ENCODE assay signal across 25 cellular contexts in genomic region chr15:78200276-78200930, GRCh38. TPM values are rescaled to one million over a fixed set of nuclear protein-coding genes. Genes with fewer than 3 reads are reported as not detected.
"Had no signal": no experiment of that assay in that cellular context is flagged by ENCODE, and none has a peak within 500 bp of the region (broad histone marks: within the 10 kb centered on the region; RNA-seq: fewer than 3 reads in every experiment).

No MANE protein-coding gene starts in this region.

- H3K36me3 ChIP-seq: left ventricle myocardium inferior, ovary, prostate gland, suprapubic skin, transverse colon, vagina had no signal

- H3K27me3 ChIP-seq: dorsolateral prefrontal cortex, ovary, suprapubic skin, transverse colon, vagina had no signal

- DNase-seq: activated B cell treated with CpG ODN at 0.5 μM for 24 hours; activated CD4-positive, alpha-beta T cell treated with anti-CD3 and anti-CD28 coated beads, Interleukin-2, amount 50 U/mL, for 1 hour; aorta; caudate nucleus; dorsolateral prefrontal cortex; effector memory CD8-positive, alpha-beta T cell; foreskin melanocyte; kidney glomerular epithelial cell; left ventricle myocardium inferior; midbrain; natural killer cell; ovary; stimulated activated CD4-positive, alpha-beta T cell treated with anti-CD3 and anti-CD28 coated beads, Interleukin-4, amount 100 ng/mL, for 4 hours; stimulated activated naive CD8-positive, alpha-beta T cell treated with anti-CD3 and anti-CD28 coated beads, Interleukin-15, amount 100 ng/mL, for 72 hours; SW 1271; T-helper 17 cell; transverse colon had no signal

- H3K4me3 Mint-ChIP-seq: activated B cell treated with CpG ODN at 0.5 μM for 24 hours; brain; effector memory CD8-positive, alpha-beta T cell; natural killer cell; stimulated activated naive CD8-positive, alpha-beta T cell treated with anti-CD3 and anti-CD28 coated beads, Interleukin-15, amount 100 ng/mL, for 72 hours; T-helper 17 cell had no signal

- H3K27ac ChIP-seq: left ventricle myocardium inferior, ovary, prostate gland, suprapubic skin, transverse colon, vagina had no signal

- H3K9me3 Mint-ChIP-seq: activated B cell treated with CpG ODN at 0.5 μM for 24 hours; activated naive CD4-positive, alpha-beta T cell treated with anti-CD3 and anti-CD28 coated beads, Interleukin-2, amount 50 U/mL, for 72 hours; brain; effector memory CD8-positive, alpha-beta T cell; natural killer cell; stimulated activated naive CD8-positive, alpha-beta T cell treated with anti-CD3 and anti-CD28 coated beads, Interleukin-15, amount 100 ng/mL, for 72 hours had no signal

- H3K4me1 ChIP-seq: prostate gland, transverse colon, vagina had no signal

- H3K4me3 ChIP-seq: dorsolateral prefrontal cortex, left ventricle myocardium inferior, ovary, prostate gland, suprapubic skin, transverse colon, vagina had no signal

- ATAC-seq: activated naive CD4-positive, alpha-beta T cell treated with anti-CD3 and anti-CD28 coated beads, Interleukin-2, amount 50 U/mL, for 72 hours; effector memory CD8-positive, alpha-beta T cell; esophagus mucosa; stimulated activated naive CD8-positive, alpha-beta T cell treated with anti-CD3 and anti-CD28 coated beads, Interleukin-15, amount 100 ng/mL, for 72 hours; T-helper 17 cell had no signal

- H3K27me3 Mint-ChIP-seq: effector memory CD8-positive, alpha-beta T cell; stimulated activated naive CD8-positive, alpha-beta T cell treated with anti-CD3 and anti-CD28 coated beads, Interleukin-15, amount 100 ng/mL, for 72 hours had no signal

- H3K4me1 Mint-ChIP-seq: activated B cell treated with CpG ODN at 0.5 μM for 24 hours; natural killer cell; stimulated activated naive CD8-positive, alpha-beta T cell treated with anti-CD3 and anti-CD28 coated beads, Interleukin-15, amount 100 ng/mL, for 72 hours had no signal

- H3K27ac Mint-ChIP-seq: activated B cell treated with CpG ODN at 0.5 μM for 24 hours; activated naive CD4-positive, alpha-beta T cell treated with anti-CD3 and anti-CD28 coated beads, Interleukin-2, amount 50 U/mL, for 72 hours; brain; natural killer cell; stimulated activated naive CD8-positive, alpha-beta T cell treated with anti-CD3 and anti-CD28 coated beads, Interleukin-15, amount 100 ng/mL, for 72 hours had no signal

- H3K9me3 ChIP-seq: left ventricle myocardium inferior, ovary, prostate gland, suprapubic skin, transverse colon, vagina had no signal

- H3K36me3 Mint-ChIP-seq: activated naive CD4-positive, alpha-beta T cell treated with anti-CD3 and anti-CD28 coated beads, Interleukin-2, amount 50 U/mL, for 72 hours; brain; natural killer cell had no signal

RNA-seq across cellular contexts. Expression of gene ACSBG1, which starts 34.0 kb away (rescaled TPM):
- total RNA-seq: activated CD8-positive, alpha-beta memory T cell treated with anti-CD3 and anti-CD28 coated beads for 36 hours; activated naive CD4-positive, alpha-beta T cell treated with anti-CD3 and anti-CD28 coated beads, Interleukin-2, amount 50 U/mL, for 72 hours; aorta; endothelial cell of umbilical vein; esophagus mucosa had no signal
